ENCODE assay signal across 19 cellular contexts in the genomic region with DNA sequence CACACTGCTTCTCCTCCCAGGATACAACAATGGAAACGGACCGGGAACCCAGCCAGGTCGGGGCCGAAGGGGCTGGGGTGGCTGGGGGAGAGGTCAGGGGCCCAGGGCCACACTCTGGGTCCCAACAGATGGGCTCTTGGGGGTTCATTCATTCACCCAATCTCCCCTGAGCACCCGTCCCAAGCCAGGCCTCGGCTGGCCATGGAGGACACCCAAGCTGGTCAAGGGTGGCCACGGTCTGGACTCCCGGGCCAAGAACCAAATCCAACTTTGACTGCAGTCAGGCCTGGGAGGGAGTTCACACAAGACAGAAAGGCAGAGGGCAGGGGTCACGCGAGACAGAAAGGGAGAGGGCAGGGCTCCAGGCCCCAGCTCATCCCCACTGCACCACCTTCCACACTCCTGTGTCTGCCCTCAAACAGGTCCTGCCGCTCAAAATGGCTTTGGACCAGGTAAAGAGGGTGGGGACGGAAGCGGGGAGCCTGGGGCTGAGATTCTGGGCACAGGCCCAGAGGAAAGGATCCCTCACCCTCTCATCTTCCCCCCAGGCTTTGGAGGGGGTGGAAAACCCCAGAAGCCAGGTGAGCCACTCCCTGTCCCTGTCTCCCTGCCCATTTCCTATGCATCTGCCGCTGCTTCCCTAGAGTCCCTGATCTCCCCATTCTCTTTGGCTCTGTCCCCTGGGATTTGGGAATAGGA. TPM values are rescaled to one million over a fixed set of nuclear protein-coding genes. Genes with fewer than 3 reads are reported as not detected.
A peak's percentile ranks its signal among the peaks of the same experiment; 100 is the strongest.
DNase-seq lines count a peak whose midpoint lies in the region; ATAC-seq, FAIRE-seq and TF ChIP-seq lines count a peak whose summit lies in the region.
"Had no signal": no experiment of that assay in that cellular context is flagged by ENCODE, and none has a peak within 500 bp of the region (broad histone marks: within the 10 kb centered on the region; RNA-seq: fewer than 3 reads in every experiment).

No MANE protein-coding gene starts in this region.

- no peaks in the 10 kb centered on the region for H4K20me1 ChIP-seq in H1 (replicated peaks in 1 of 2; ENCODE audit: control insufficient read depth in 1 of 2, insufficient read depth in 2 of 2, low read length in 2 of 2)
- H4K20me1 ChIP-seq in keratinocyte (ENCODE audit: control insufficient read depth, extremely low read depth, insufficient read depth, low read length): no peaks in the 10 kb centered on the region

- no peak overlapping the region for H4K5ac ChIP-seq in H1 (ENCODE audit: insufficient read length, low read depth, low read length)

- TF ChIP-seq POLR2A in H1 (IDR thresholded peaks at IDR 0.05; ENCODE audit: control extremely low read depth in 1 of 2, low read depth in 2 of 2, low read length in 2 of 2): no peak

- H2BK5ac ChIP-seq in H1 (ENCODE audit: low read depth, low read length): no peak overlapping the region; the same call in 1 of the 2 replicates

- no peaks in the 10 kb centered on the region for H3K9me1 ChIP-seq in keratinocyte (ENCODE audit: control insufficient read depth, extremely low read depth, insufficient read depth, low read length)

- H2AK5ac ChIP-seq in H1 (ENCODE audit: low read depth, low read length): 0 out of 2 replicates have a peak overlapping the region, but pooled peaks have one; percentile 75

- TF ChIP-seq EP300 in H1 (IDR thresholded peaks at IDR 0.05; ENCODE audit: borderline replicate concordance in 1 of 2, low read depth in 2 of 2, low read length in 2 of 2): no peak

- H3K79me2 ChIP-seq in H1 (ENCODE audit: control insufficient read depth in 1 of 2, insufficient read depth in 2 of 2, low read length in 2 of 2) (no peaks in the 10 kb centered on the region), keratinocyte (ENCODE audit: control insufficient read depth, insufficient read depth, low read length) (no peaks in the 10 kb centered on the region)

- no peak for TF ChIP-seq RAD21 in H1 (IDR thresholded peaks at IDR 0.05 in 1 of 2, conservative IDR thresholded peaks at IDR 0.05 in 1 of 2; ENCODE audit: low read depth in 2 of 2, low read length in 2 of 2)

- 96% methylated on average over 9 of the region's 14 CpGs; no CpG with 5 or more reads in 1 of the 2 experiments for WGBS in H1 (ENCODE audit: extremely low coverage in 1 of 2, insufficient coverage in 1 of 2, insufficient read length in 1 of 2, insufficient replicate concordance in 2 of 2, low coverage in 1 of 2, low lambda C conversion rate in 2 of 2, missing lambda C conversion rate in 1 of 2), 2 experiments

- no peak overlapping the region for H3K14ac ChIP-seq in H1 (ENCODE audit: insufficient read length)

- H3K27me3 ChIP-seq in H1 (replicated peaks in 1 of 4; ENCODE audit: control insufficient read depth in 3 of 4, extremely low read depth in 1 of 4, insufficient read depth in 3 of 4, low read length in 3 of 4): no peaks in the 10 kb centered on the region; a peak in 1 of 7 replicates
- H3K27me3 ChIP-seq in keratinocyte (ENCODE audit: control insufficient read depth, extremely low read depth, insufficient read depth, low read length): no peaks in the 10 kb centered on the region

- no peak overlapping the region for H2BK120ac ChIP-seq in H1 (replicated peaks; ENCODE audit: low read depth, low read length)

- H2AFZ ChIP-seq in H1 (ENCODE audit: low read length) (no peak overlapping the region), keratinocyte (ENCODE audit: control insufficient read depth, low read length) (peak overlapping the region; percentile 30)

- no peak overlapping the region for H3K4ac ChIP-seq in H1 (replicated peaks; ENCODE audit: insufficient read length, low read depth, low read length)

- H3K18ac ChIP-seq in H1 (ENCODE audit: extremely low read depth, low read length): no peak overlapping the region; the same call in 1 of the 2 replicates

- TF ChIP-seq CTCF in RWPE1 (conservative IDR thresholded peaks at IDR 0.05; ENCODE audit: low read depth) (no peak), H1 (IDR thresholded peaks at IDR 0.05; ENCODE audit: control extremely low read depth in 1 of 3, insufficient read depth in 1 of 3, low read depth in 1 of 3, low read length in 3 of 3) (no peak), keratinocyte (optimal IDR thresholded peaks at IDR 0.05 in 1 of 3, IDR thresholded peaks at IDR 0.05 in 1 of 3, conservative IDR thresholded peaks at IDR 0.05 in 1 of 3; ENCODE audit: extremely low read depth in 1 of 3, insufficient read depth in 2 of 3, low read length in 3 of 3) (no peak)

- H3K27ac ChIP-seq in RWPE1 (peak overlapping the region; percentile 63), H1 (ENCODE audit: low read depth, low read length) (no peak overlapping the region), keratinocyte (ENCODE audit: control insufficient read depth, insufficient read depth, low read length) (peak overlapping the region; percentile 73)
- H3K27ac ChIP-seq: 22Rv1; BLaER1 treated with 17β-estradiol and CSF1 and Interleukin-3, amounts not matched to agents 10 nM and 100 nM had no signal

- no peaks in the 10 kb centered on the region for H3K9me3 ChIP-seq in H1 (ENCODE audit: insufficient read depth in 2 of 2, low read depth in 1 of 2, low read length in 1 of 2)
- no peaks in the 10 kb centered on the region for H3K9me3 ChIP-seq in keratinocyte (ENCODE audit: control insufficient read depth, low read depth, low read length)
- H3K9me3 ChIP-seq: BLaER1 treated with 17β-estradiol and CSF1 and Interleukin-3, amounts not matched to agents 10 nM and 100 nM had no signal

- H3K23me2 ChIP-seq in H1 (ENCODE audit: low read depth, low read length): no peaks in the 10 kb centered on the region; the same call in 1 of the 2 replicates

- H3K4me3 ChIP-seq in H1 (ENCODE audit: extremely low read depth in 1 of 4, insufficient read depth in 2 of 4, low read depth in 3 of 4, low read length in 4 of 4) (no peak overlapping the region), keratinocyte (ENCODE audit: control insufficient read depth in 2 of 3, extremely low read depth in 1 of 3, insufficient read depth in 2 of 3, low read depth in 1 of 3, low read length in 3 of 3) (peak overlapping the region in 1 of 3 experiments; percentile 38)
- H3K4me3 ChIP-seq: BLaER1 treated with 17β-estradiol and CSF1 and Interleukin-3, amounts not matched to agents 10 nM and 100 nM had no signal

- DNase-seq in HPDE6-E6E7 (ENCODE audit: extremely low spot score) (peak; percentile 72), RWPE1 (ENCODE audit: low spot score) (peak; percentile 89), H1 (ENCODE audit: low read depth in 1 of 2, low spot score in 2 of 2) (no peak), keratinocyte (ENCODE audit: low read depth, low spot score) (no peak), Ammon's horn (ENCODE audit: low spot score) (no peak), NCI-H1436 treated with DMSO at 0.1 percent for 48 hours (lab: John Stamatoyannopoulos, UW) (no peak)
- DNase-seq: AML-193; CD4-positive, CD25-positive, alpha-beta regulatory T cell; DMS53; GF-D8 had no signal

- POLR2A ChIA-PET in RWPE1 (lab: Yijun Ruan, JAX; ENCODE audit: low non-redundant PET): interaction anchor here (1.7 kb wide), 1 partner anchor 29 kb away, joined by 10 read pairs; no protein-coding TSS in a partner anchor
- POLR2A ChIA-PET in H1 (lab: Charles Lee; ENCODE audit: partially characterized antibody): interaction anchor here (1.1 to 15.2 kb wide), 10 partner anchors 9 to 31 kb away, joined by 3 to 200 read pairs (median 6); a partner anchor contains a TSS

- dilution Hi-C loops in keratinocyte (cut with MboI; ENCODE audit: extremely low pct_ligation_motif_present, low sequenced_read_pairs): no loop called here

- H2BK12ac ChIP-seq in H1 (ENCODE audit: low read depth, low read length): peak overlapping the region; percentile 92; the same call in 1 of the 2 replicates

- FAIRE-seq in H1 (lab: Jason Lieb, UNC) (no peak), keratinocyte (lab: Jason Lieb, UNC) (peak; percentile 89)
- FAIRE-seq: H54, HepG2, HTR-8/SVneo had no signal

- H3K56ac ChIP-seq in H1 (replicated peaks; ENCODE audit: insufficient read length, low read depth, low read length): no peak overlapping the region

- H4K91ac ChIP-seq in H1 (replicated peaks; ENCODE audit: insufficient read length, low read length): peak overlapping the region; percentile 40

- H3K4me1 ChIP-seq in H1 (replicated peaks in 1 of 4; ENCODE audit: control insufficient read depth in 3 of 4, insufficient read depth in 4 of 4, low read length in 3 of 4): peaks cover 0 to 41% (median 22%) of the 10 kb centered on the region in 4 experiments; a peak in 6 of 7 replicates
- peaks cover 49% of the 10 kb centered on the region for H3K4me1 ChIP-seq in keratinocyte (ENCODE audit: control insufficient read depth, extremely low read depth, insufficient read depth, low read length)

- H3K23ac ChIP-seq in H1 (ENCODE audit: insufficient read length): no peak overlapping the region

- no peak overlapping the region for H4K8ac ChIP-seq in H1 (ENCODE audit: extremely low read depth, insufficient read depth, low read length)

- peak overlapping the region; percentile 61; the same call in 1 of the 2 replicates for H2BK15ac ChIP-seq in H1 (ENCODE audit: low read length)

- no peaks in the 10 kb centered on the region for H3K36me3 ChIP-seq in H1 (ENCODE audit: control insufficient read depth in 2 of 4, insufficient read depth in 4 of 4, low read length in 3 of 4)
- H3K36me3 ChIP-seq in keratinocyte (ENCODE audit: control insufficient read depth in 2 of 2, extremely low read depth in 1 of 2, insufficient read depth in 2 of 2, low read length in 2 of 2): no peaks in the 10 kb centered on the region
- H3K36me3 ChIP-seq: BLaER1 treated with 17β-estradiol and CSF1 and Interleukin-3, amounts not matched to agents 10 nM and 100 nM had no signal

- no peak overlapping the region for H3K4me2 ChIP-seq in H1 (ENCODE audit: insufficient read depth in 1 of 2, low read depth in 2 of 2, low read length in 2 of 2)
- peak overlapping the region; percentile 73 for H3K4me2 ChIP-seq in keratinocyte (ENCODE audit: control insufficient read depth, extremely low read depth, insufficient read depth, low read depth, low read length)
- H3K4me2 ChIP-seq: BLaER1 treated with 17β-estradiol and CSF1 and Interleukin-3, amounts not matched to agents 10 nM and 100 nM had no signal

- CTCF ChIA-PET in RWPE1 (lab: Yijun Ruan, JAX): interaction anchor here (0.6 to 1.1 kb wide), 2 partner anchors 39 to 48 kb away, joined by 3 to 4 read pairs; no protein-coding TSS in a partner anchor
- CTCF ChIA-PET in H1 (lab: Charles Lee; ENCODE audit: partially characterized antibody): interaction anchor here (1.0 to 5.2 kb wide), 4 partner anchors 9 to 66 kb away, joined by 3 to 24 read pairs (median 6); no protein-coding TSS in a partner anchor

- H2BK20ac ChIP-seq in H1 (ENCODE audit: low read length): 0 out of 2 replicates have a peak overlapping the region, but pooled peaks have one; percentile 66

- ATAC-seq in HG03175 (IDR thresholded peaks at IDR 0.05; ENCODE audit: unreplicated experiment) (no peak), HG03045 (IDR thresholded peaks at IDR 0.05; ENCODE audit: unreplicated experiment) (no peak)
- ATAC-seq: HCT116 had no signal

- no peaks in the 10 kb centered on the region for H3K79me1 ChIP-seq in H1 (ENCODE audit: low read depth, low read length)

- H3K9ac ChIP-seq in H1 (replicated peaks in 1 of 4; ENCODE audit: extremely low read depth in 1 of 4, low read depth in 3 of 4, low read length in 3 of 4) (no peak overlapping the region), keratinocyte (ENCODE audit: control insufficient read depth, extremely low read depth, insufficient read depth, low read length) (peak overlapping the region; percentile 22)
- H3K9ac ChIP-seq: BLaER1 treated with 17β-estradiol and CSF1 and Interleukin-3, amounts not matched to agents 10 nM and 100 nM had no signal

RNA-seq across cellular contexts. Expression of a gene that starts 12.3 kb away (rescaled TPM):
- 74.7 and 83.6 TPM in 2 replicates for total RNA-seq in H1 (2021; fragmentation: NEBNext Ultra II Directional; extraction: Animal tissue kit (Norgen Biotek cat#: 25700))
- polyA plus RNA-seq in H1 (2011; rRNA removed) (85.2 and 180 TPM in 2 replicates), keratinocyte (3.0 to 16.0 TPM (median 6.9 TPM) in 3 replicates)
- polyA plus RNA-seq in H1 (2011; cell fraction: cytosol; rRNA removed): 47.7 TPM
- polyA plus RNA-seq in H1 (2011; cell fraction: nucleus; rRNA removed): 210 TPM
- 52.2 to 75.7 TPM (median 70.6 TPM) in 4 replicates for polyA plus RNA-seq in H1 (2012, experiment 1 of 2)
- 62.9 TPM for polyA plus RNA-seq in H1 (2012, experiment 2 of 2)
- polyA plus RNA-seq in H1 (2013, experiment 1 of 2): 113 TPM
- polyA plus RNA-seq in H1 (2013, experiment 2 of 2): 117 TPM
- polyA minus RNA-seq in H1 (2011; rRNA and poly(A)+ RNA removed): 14.7 and 15.1 TPM in 2 replicates
- polyA minus RNA-seq in H1 (2011; cell fraction: cytosol; rRNA and poly(A)+ RNA removed): 22.3 TPM
- 61.8 TPM for polyA minus RNA-seq in H1 (2011; cell fraction: nucleus; rRNA and poly(A)+ RNA removed)
- polyA plus RNA-seq in keratinocyte (2011; ENCODE audit: low read depth): not detected
- polyA plus RNA-seq in keratinocyte (2011; cell fraction: cytosol; rRNA removed): 2.7 and 7.9 TPM in 2 replicates
- polyA plus RNA-seq in keratinocyte (2011; cell fraction: nucleus; rRNA removed): 8.5 and 13.2 TPM in 2 replicates
- 1.1 and 29.9 TPM in 2 replicates for polyA plus RNA-seq in keratinocyte (2012; ENCODE audit: low replicate concordance)
- 1.7 to 16.9 TPM (median 3.0 TPM) in 3 replicates for polyA minus RNA-seq in keratinocyte
- polyA minus RNA-seq in keratinocyte (2011; cell fraction: cytosol; rRNA and poly(A)+ RNA removed): 10.9 TPM
- 4.3 and 6.8 TPM in 2 replicates for polyA minus RNA-seq in keratinocyte (2011; cell fraction: nucleus; rRNA and poly(A)+ RNA removed)

RNA-seq across cellular contexts. Expression of a gene that starts 20.2 kb away (rescaled TPM):
- total RNA-seq in H1 (2021; fragmentation: NEBNext Ultra II Directional; extraction: Animal tissue kit (Norgen Biotek cat#: 25700)): 0.60 and 0.77 TPM in 2 replicates
- 0.89 and 2.2 TPM in 2 replicates for polyA plus RNA-seq in H1 (2011; rRNA removed)
- polyA plus RNA-seq in H1 (2011; cell fraction: cytosol; rRNA removed): 1.1 TPM
- polyA plus RNA-seq in H1 (2011; cell fraction: nucleus; rRNA removed): 1.5 TPM
- 0.88 to 1.4 TPM (median 1.3 TPM) in 4 replicates for polyA plus RNA-seq in H1 (2012, experiment 1 of 2)
- 0.79 TPM for polyA plus RNA-seq in H1 (2012, experiment 2 of 2)
- 0.45 TPM for polyA plus RNA-seq in H1 (2013, experiment 1 of 2)
- 0.64 TPM for polyA plus RNA-seq in H1 (2013, experiment 2 of 2)
- 0.54 and 0.69 TPM in 2 replicates for polyA minus RNA-seq in H1 (2011; rRNA and poly(A)+ RNA removed)
- polyA minus RNA-seq in H1 (2011; cell fraction: cytosol; rRNA and poly(A)+ RNA removed): 1.2 TPM
- 2.4 TPM for polyA minus RNA-seq in H1 (2011; cell fraction: nucleus; rRNA and poly(A)+ RNA removed)
- polyA plus RNA-seq in keratinocyte: 0.02 TPM in 1 of 3 replicates, not detected in the others
- polyA plus RNA-seq in keratinocyte (2011; ENCODE audit: low read depth): 0.21 TPM
- polyA plus RNA-seq in keratinocyte (2011; cell fraction: cytosol; rRNA removed): not detected in 2 replicates
- 0.09 and 0.12 TPM in 2 replicates for polyA plus RNA-seq in keratinocyte (2011; cell fraction: nucleus; rRNA removed)
- 0.76 TPM in 1 of 2 replicates, not detected in the other for polyA plus RNA-seq in keratinocyte (2012; ENCODE audit: low replicate concordance)
- polyA minus RNA-seq in keratinocyte: not detected in 3 replicates
- not detected for polyA minus RNA-seq in keratinocyte (2011; cell fraction: cytosol; rRNA and poly(A)+ RNA removed)
- not detected in 2 replicates for polyA minus RNA-seq in keratinocyte (2011; cell fraction: nucleus; rRNA and poly(A)+ RNA removed)
- total RNA-seq: A673; CD4-positive, CD25-positive, alpha-beta regulatory T cell had no signal
- polyA plus RNA-seq: CD4-positive, CD25-positive, alpha-beta regulatory T cell had no signal

RNA-seq across cellular contexts. Expression of a gene that starts 23.4 kb away (rescaled TPM):
- total RNA-seq in H1 (2021; fragmentation: NEBNext Ultra II Directional; extraction: Animal tissue kit (Norgen Biotek cat#: 25700)): 28.2 and 28.8 TPM in 2 replicates
- polyA plus RNA-seq in H1 (2011; rRNA removed) (34.6 and 52.8 TPM in 2 replicates), keratinocyte (16.8 to 26.6 TPM (median 18.4 TPM) in 3 replicates)
- polyA plus RNA-seq in H1 (2011; cell fraction: cytosol; rRNA removed): 28.3 TPM
- polyA plus RNA-seq in H1 (2011; cell fraction: nucleus; rRNA removed): 78.3 TPM
- 20.3 to 25.4 TPM (median 23.6 TPM) in 4 replicates for polyA plus RNA-seq in H1 (2012, experiment 1 of 2)
- 28.0 TPM for polyA plus RNA-seq in H1 (2012, experiment 2 of 2)
- 32.2 TPM for polyA plus RNA-seq in H1 (2013, experiment 1 of 2)
- 33.2 TPM for polyA plus RNA-seq in H1 (2013, experiment 2 of 2)
- polyA minus RNA-seq in H1 (2011; rRNA and poly(A)+ RNA removed): 17.1 and 17.9 TPM in 2 replicates
- 22.5 TPM for polyA minus RNA-seq in H1 (2011; cell fraction: cytosol; rRNA and poly(A)+ RNA removed)
- 15.5 TPM for polyA minus RNA-seq in H1 (2011; cell fraction: nucleus; rRNA and poly(A)+ RNA removed)
- polyA plus RNA-seq in keratinocyte (2011; ENCODE audit: low read depth): 2.1 TPM
- 20.9 and 30.4 TPM in 2 replicates for polyA plus RNA-seq in keratinocyte (2011; cell fraction: cytosol; rRNA removed)
- polyA plus RNA-seq in keratinocyte (2011; cell fraction: nucleus; rRNA removed): 38.6 and 51.9 TPM in 2 replicates
- 8.2 and 19.1 TPM in 2 replicates for polyA plus RNA-seq in keratinocyte (2012; ENCODE audit: low replicate concordance)
- 15.9 to 29.1 TPM (median 21.6 TPM) in 3 replicates for polyA minus RNA-seq in keratinocyte
- polyA minus RNA-seq in keratinocyte (2011; cell fraction: cytosol; rRNA and poly(A)+ RNA removed): 65.2 TPM
- polyA minus RNA-seq in keratinocyte (2011; cell fraction: nucleus; rRNA and poly(A)+ RNA removed): 18.8 and 21.0 TPM in 2 replicates

RNA-seq across cellular contexts. Expression of a gene that starts 25.5 kb away (rescaled TPM):
- 747 and 793 TPM in 2 replicates for total RNA-seq in H1 (2021; fragmentation: NEBNext Ultra II Directional; extraction: Animal tissue kit (Norgen Biotek cat#: 25700))
- polyA plus RNA-seq in H1 (2011; rRNA removed): 1,115 and 1,541 TPM in 2 replicates
- 1,064 TPM for polyA plus RNA-seq in H1 (2011; cell fraction: cytosol; rRNA removed)
- 853 TPM for polyA plus RNA-seq in H1 (2011; cell fraction: nucleus; rRNA removed)
- polyA plus RNA-seq in H1 (2012, experiment 1 of 2): 1,062 to 1,141 TPM (median 1,120 TPM) in 4 replicates
- polyA plus RNA-seq in H1 (2012, experiment 2 of 2): 1,707 TPM
- polyA plus RNA-seq in H1 (2013, experiment 1 of 2): 1,092 TPM
- polyA plus RNA-seq in H1 (2013, experiment 2 of 2): 1,249 TPM
- polyA minus RNA-seq in H1 (2011; rRNA and poly(A)+ RNA removed): 497 and 676 TPM in 2 replicates
- 373 TPM for polyA minus RNA-seq in H1 (2011; cell fraction: cytosol; rRNA and poly(A)+ RNA removed)
- 219 TPM for polyA minus RNA-seq in H1 (2011; cell fraction: nucleus; rRNA and poly(A)+ RNA removed)
- 0.12 TPM in 1 of 3 replicates, not detected in the others for polyA plus RNA-seq in keratinocyte
- polyA plus RNA-seq in keratinocyte (2011; ENCODE audit: low read depth): not detected
- 0.04 and 0.10 TPM in 2 replicates for polyA plus RNA-seq in keratinocyte (2011; cell fraction: cytosol; rRNA removed)
- polyA plus RNA-seq in keratinocyte (2011; cell fraction: nucleus; rRNA removed): 0.08 and 0.24 TPM in 2 replicates
- 0.35 TPM in 1 of 2 replicates, not detected in the other for polyA plus RNA-seq in keratinocyte (2012; ENCODE audit: low replicate concordance)
- polyA minus RNA-seq in keratinocyte: 0.46 TPM in 1 of 3 replicates, not detected in the others
- not detected for polyA minus RNA-seq in keratinocyte (2011; cell fraction: cytosol; rRNA and poly(A)+ RNA removed)
- not detected in 2 replicates for polyA minus RNA-seq in keratinocyte (2011; cell fraction: nucleus; rRNA and poly(A)+ RNA removed)
- total RNA-seq: CD4-positive, CD25-positive, alpha-beta regulatory T cell had no signal
- polyA plus RNA-seq: CD4-positive, CD25-positive, alpha-beta regulatory T cell had no signal

RNA-seq across cellular contexts. Expression of a gene that starts 27.6 kb away (rescaled TPM):
- total RNA-seq in H1 (2021; fragmentation: NEBNext Ultra II Directional; extraction: Animal tissue kit (Norgen Biotek cat#: 25700)): 77.0 and 81.0 TPM in 2 replicates
- 82.5 and 121 TPM in 2 replicates for polyA plus RNA-seq in H1 (2011; rRNA removed)
- 88.3 TPM for polyA plus RNA-seq in H1 (2011; cell fraction: cytosol; rRNA removed)
- 120 TPM for polyA plus RNA-seq in H1 (2011; cell fraction: nucleus; rRNA removed)
- 45.8 to 72.6 TPM (median 63.2 TPM) in 4 replicates for polyA plus RNA-seq in H1 (2012, experiment 1 of 2)
- 45.0 TPM for polyA plus RNA-seq in H1 (2012, experiment 2 of 2)
- polyA plus RNA-seq in H1 (2013, experiment 1 of 2): 89.9 TPM
- polyA plus RNA-seq in H1 (2013, experiment 2 of 2): 111 TPM
- 16.6 and 17.1 TPM in 2 replicates for polyA minus RNA-seq in H1 (2011; rRNA and poly(A)+ RNA removed)
- polyA minus RNA-seq in H1 (2011; cell fraction: cytosol; rRNA and poly(A)+ RNA removed): 52.9 TPM
- polyA minus RNA-seq in H1 (2011; cell fraction: nucleus; rRNA and poly(A)+ RNA removed): 42.5 TPM
- 147 to 250 TPM (median 188 TPM) in 3 replicates for polyA plus RNA-seq in keratinocyte
- polyA plus RNA-seq in keratinocyte (2011; ENCODE audit: low read depth): 35.8 TPM
- 74.1 and 154 TPM in 2 replicates for polyA plus RNA-seq in keratinocyte (2011; cell fraction: cytosol; rRNA removed)
- polyA plus RNA-seq in keratinocyte (2011; cell fraction: nucleus; rRNA removed): 119 and 164 TPM in 2 replicates
- polyA plus RNA-seq in keratinocyte (2012; ENCODE audit: low replicate concordance): 153 and 285 TPM in 2 replicates
- polyA minus RNA-seq in keratinocyte: 42.1 to 86.0 TPM (median 64.5 TPM) in 3 replicates
- polyA minus RNA-seq in keratinocyte (2011; cell fraction: cytosol; rRNA and poly(A)+ RNA removed): 350 TPM
- polyA minus RNA-seq in keratinocyte (2011; cell fraction: nucleus; rRNA and poly(A)+ RNA removed): 81.6 and 85.9 TPM in 2 replicates

Comparison
In these comparisons a context has a peak if more than half of its experiments do, and no peak if none do; other contexts are left out.
1. DNase-seq: peak in HPDE6-E6E7 (single experiment) and RWPE1 (single experiment); none in H1 (0 of 2), keratinocyte (single experiment), Ammon's horn (single experiment) and NCI-H1436 treated with DMSO at 0.1 percent for 48 hours (single experiment).